16 cellular contexts compared by ENCODE assay signal in genomic region chr19:4049432-4049831, GRCh38. TPM values are rescaled to one million over a fixed set of nuclear protein-coding genes. Genes with fewer than 3 reads are reported as not detected.
DNase-seq lines count a peak whose midpoint lies in the region; ATAC-seq and TF ChIP-seq lines count a peak whose summit lies in the region.
"Had no signal": no experiment of that assay in that cellular context is flagged by ENCODE, and none has a peak within 500 bp of the region (broad histone marks: within the 10 kb centered on the region; RNA-seq: fewer than 3 reads in every experiment).

No MANE protein-coding gene starts in this region.

- H3K4me3 ChIP-seq in sigmoid colon: no peak overlapping the region
- H3K4me3 ChIP-seq: adrenal gland; BLaER1 treated with 17β-estradiol and CSF1 and Interleukin-3, amounts not matched to agents 10 nM and 100 nM; MG63; thyroid gland had no signal

- H3K4me1 ChIP-seq in sigmoid colon: peaks cover 0 to 57% (median 49%) of the 10 kb centered on the region in 4 donors
- H3K4me1 ChIP-seq: parathyroid adenoma had no signal

- H3K27ac ChIP-seq in sigmoid colon: peak overlapping the region in 2 of 4 donors; percentile 2 to 25
- H3K27ac ChIP-seq: adrenal gland, parathyroid adenoma, thyroid gland had no signal

- no peak for ATAC-seq in central memory CD8-positive, alpha-beta T cell (replicated peaks; ENCODE audit: extremely low read depth, poor library complexity, severe bottlenecking)
- ATAC-seq in HG02981 (IDR thresholded peaks at IDR 0.05; ENCODE audit: unreplicated experiment): no peak
- ATAC-seq in GM19023 (IDR thresholded peaks at IDR 0.05; ENCODE audit: unreplicated experiment): no peak

- H3K9me3 ChIP-seq in sigmoid colon: no peaks in the 10 kb centered on the region
- H3K9me3 ChIP-seq: adrenal gland; BLaER1 treated with 17β-estradiol and CSF1 and Interleukin-3, amounts not matched to agents 10 nM and 100 nM; MG63; thyroid gland had no signal

- H3K36me3 Mint-ChIP-seq in central memory CD8-positive, alpha-beta T cell (ENCODE audit: insufficient read depth): peaks cover 71% of the 10 kb centered on the region
- H3K36me3 Mint-ChIP-seq in immature natural killer cell: peaks cover 20 to 30% (median 23%) of the 10 kb centered on the region in 3 donors
- peaks cover 22% of the 10 kb centered on the region for H3K36me3 Mint-ChIP-seq in progenitor cell of endocrine pancreas (ENCODE audit: insufficient read depth)

- 29 to 71% methylated on average over 15 of the region's 15 CpGs for WGBS in sigmoid colon, 2 donors

- no peaks in the 10 kb centered on the region for H3K27me3 ChIP-seq in sigmoid colon
- H3K27me3 ChIP-seq: adrenal gland; BLaER1 treated with 17β-estradiol and CSF1 and Interleukin-3, amounts not matched to agents 10 nM and 100 nM; MG63; thyroid gland had no signal

- TF ChIP-seq CTCF in sigmoid colon (IDR thresholded peaks at IDR 0.05): no peak
- no peak for TF ChIP-seq CTCF in progenitor cell of endocrine pancreas (IDR thresholded peaks at IDR 0.05; ENCODE audit: unreplicated experiment)

- peaks cover 28 to 78% (median 37%) of the 10 kb centered on the region in 4 donors for H3K36me3 ChIP-seq in sigmoid colon

- H3K9me3 Mint-ChIP-seq in central memory CD8-positive, alpha-beta T cell: no peaks in the 10 kb centered on the region
- H3K9me3 Mint-ChIP-seq in immature natural killer cell: no peaks in the 10 kb centered on the region
- H3K9me3 Mint-ChIP-seq in progenitor cell of endocrine pancreas (ENCODE audit: low read depth): no peaks in the 10 kb centered on the region

- TF ChIP-seq RAD21 in Ishikawa (IDR thresholded peaks at IDR 0.05; ENCODE audit: low read depth): no peak

- TF ChIP-seq POLR2A in sigmoid colon (IDR thresholded peaks at IDR 0.05): no peak

- no peak for DNase-seq in central memory CD8-positive, alpha-beta T cell (ENCODE audit: low spot score in 2 of 2)
- DNase-seq in immature natural killer cell (no peak), sigmoid colon (peak; percentile 63), progenitor cell of endocrine pancreas (ENCODE audit: low spot score, unreplicated experiment) (no peak), amygdala (lab: John Stamatoyannopoulos, UW) (no peak)
- DNase-seq: activated CD4-positive, CD25-positive, alpha-beta regulatory T cell; effector CD8-positive, alpha-beta T cell; MG63; NCI-H2081; thyroid gland had no signal

- peak overlapping the region; percentile 91 for H3K27ac Mint-ChIP-seq in central memory CD8-positive, alpha-beta T cell (ENCODE audit: low read depth)
- peak overlapping the region; percentile 0 to 83 (median 62) for H3K27ac Mint-ChIP-seq in immature natural killer cell
- no peak overlapping the region for H3K27ac Mint-ChIP-seq in progenitor cell of endocrine pancreas

- no peak overlapping the region for H3K4me3 Mint-ChIP-seq in central memory CD8-positive, alpha-beta T cell
- H3K4me3 Mint-ChIP-seq in immature natural killer cell (peak overlapping the region in 2 of 5 donors; percentile 23 to 52), progenitor cell of endocrine pancreas (ENCODE audit: low read depth) (no peak overlapping the region)

- intact Hi-C loops in sigmoid colon (cut with DNase I): no loop called here

- no peaks in the 10 kb centered on the region for H3K27me3 Mint-ChIP-seq in central memory CD8-positive, alpha-beta T cell
- H3K27me3 Mint-ChIP-seq in immature natural killer cell (ENCODE audit: low read depth in 3 of 3): peaks cover 11 to 20% (median 19%) of the 10 kb centered on the region in 3 donors
- H3K27me3 Mint-ChIP-seq in progenitor cell of endocrine pancreas: no peaks in the 10 kb centered on the region

- no peak for TF ChIP-seq EP300 in Ishikawa (IDR thresholded peaks at IDR 0.05; ENCODE audit: borderline replicate concordance)
- TF ChIP-seq EP300 in sigmoid colon (IDR thresholded peaks at IDR 0.05): no peak

- H3K4me1 Mint-ChIP-seq in central memory CD8-positive, alpha-beta T cell: peaks cover 52% of the 10 kb centered on the region
- peaks cover 40 to 49% of the 10 kb centered on the region in 2 donors for H3K4me1 Mint-ChIP-seq in immature natural killer cell
- H3K4me1 Mint-ChIP-seq in progenitor cell of endocrine pancreas (ENCODE audit: low read depth): peaks cover 6% of the 10 kb centered on the region

TF ChIP-seq in Ishikawa, 13 proteins besides CTCF, POLR2A, EP300 and RAD21:
- no peak for TF ChIP-seq TCF12 (IDR thresholded peaks at IDR 0.05; ENCODE audit: low read depth)
- TF ChIP-seq REST (IDR thresholded peaks at IDR 0.05; ENCODE audit: low read depth): peak; percentile 70

RNA-seq across cellular contexts. Expression of gene ZBTB7A, which starts 17.3 kb away (rescaled TPM):
- polyA plus RNA-seq in immature natural killer cell: 10 to 100 TPM; 10.2 to 62.3 (median 29.0) TPM
- total RNA-seq in sigmoid colon: 10 to 100 TPM; 35.4 to 53.2 (median 44.8) TPM
- 10 to 100 TPM; 22.8 to 39.1 (median 23.8) TPM for polyA plus RNA-seq in sigmoid colon
- total RNA-seq in progenitor cell of endocrine pancreas: 18.4 and 19.1 TPM in 2 replicates

RNA-seq across cellular contexts. Expression of gene PIAS4, which starts 41.9 kb away (rescaled TPM):
- polyA plus RNA-seq in immature natural killer cell (1 to 10 TPM; 6.1 to 8.5 (median 7.3) TPM), sigmoid colon (10 to 100 TPM in 2 of 3 donors, 1 to 10 TPM in 1; 7.2 to 21.8 (median 15.0) TPM)
- total RNA-seq in sigmoid colon (10 to 100 TPM; 16.5 to 29.9 (median 19.3) TPM), progenitor cell of endocrine pancreas (55.3 and 56.3 TPM in 2 replicates)
